ENCODE assay signal across 8 cellular contexts in genomic region chr22:42553475-42554361, GRCh38. TPM values are rescaled to one million over a fixed set of nuclear protein-coding genes. Genes with fewer than 3 reads are reported as not detected.
DNase-seq lines count a peak whose midpoint lies in the region; ATAC-seq, FAIRE-seq and TF ChIP-seq lines count a peak whose summit lies in the region.

Gene SERHL2 (plus strand): TSS chr22:42553956. CDS start chr22:42554021, 65 bp downstream.

- H3K4me3 Mint-ChIP-seq in IgD-negative memory B cell, result peak within 1 kb of the TSS; percentile 83 to 94 (median 88)
- H3K4me3 Mint-ChIP-seq in T-cell, result peak within 1 kb of the TSS; percentile 74 to 84 (median 79)

- no peaks in the 10 kb centered on the region for H3K9me3 ChIP-seq in adipocyte (ENCODE audit: control insufficient read depth, low read length)
- H3K9me3 ChIP-seq in heart right ventricle, result peaks cover 0 to 12% (median 0%) of the 10 kb centered on the region in 11 donors
- no peaks in the 10 kb centered on the region for H3K9me3 ChIP-seq in transverse colon

- ATAC-seq in T-cell (replicated peaks in 1 of 4), result peak; percentile 90 to 96 (median 95)
- ATAC-seq in heart right ventricle, result peak; percentile 91 to 98 (median 96)

- in situ Hi-C loops in transverse colon (cut with MboI; ENCODE audit: low pct_ligation_motif_present in 1 of 4, low pct_unique_long_range_greater_than_20kb in 1 of 4, low sequenced_read_pairs in 3 of 4), result no loop called here

- H3K27me3 Mint-ChIP-seq in IgD-negative memory B cell, result no peaks in the 10 kb centered on the region
- H3K27me3 Mint-ChIP-seq in T-cell, result no peaks in the 10 kb centered on the region

- H3K27ac Mint-ChIP-seq in IgD-negative memory B cell, result peak within 1 kb of the TSS; percentile 68 to 80 (median 73)
- H3K27ac Mint-ChIP-seq in T-cell, result peak within 1 kb of the TSS in 1 of 2 donors; percentile 52

- H3K27ac ChIP-seq in heart right ventricle, result peak within 1 kb of the TSS in 9 of 10 donors; percentile 14 to 69 (median 53)
- peak within 1 kb of the TSS; percentile 3 to 61 (median 28) for H3K27ac ChIP-seq in transverse colon

- TF ChIP-seq CTCF in heart right ventricle (IDR thresholded peaks at IDR 0.05) (peak in 1 of 9 donors; percentile 7), transverse colon (IDR thresholded peaks at IDR 0.05) (no peak)

- 2 to 3% methylated on average over 57 to 75 of the region's 75 CpGs for WGBS in heart right ventricle, 2 donors
- 1% methylated on average over 42 of the region's 75 CpGs; no CpG with 5 or more reads in 1 of the 2 donors for WGBS in transverse colon (ENCODE audit: low coverage in 1 of 2), 2 donors

- H3K9me3 Mint-ChIP-seq in IgD-negative memory B cell (no peaks in the 10 kb centered on the region), T-cell (no peaks in the 10 kb centered on the region)

- H3K4me1 Mint-ChIP-seq in IgD-negative memory B cell (peaks cover 20 to 24% (median 23%) of the 10 kb centered on the region in 3 donors), T-cell (peaks cover 11 to 28% (median 17%) of the 10 kb centered on the region in 3 donors)

- CTCF ChIA-PET in T-cell (lab: Charles Lee), result no interaction called here

- H3K27me3 ChIP-seq in adipocyte (replicated peaks; ENCODE audit: control insufficient read depth, insufficient read depth, low read length), result peaks cover 21% of the 10 kb centered on the region
- no peaks in the 10 kb centered on the region for H3K27me3 ChIP-seq in heart right ventricle
- no peaks in the 10 kb centered on the region for H3K27me3 ChIP-seq in transverse colon

- TF ChIP-seq POLR2A in transverse colon (IDR thresholded peaks at IDR 0.05), result peak; percentile 68

- peak within 1 kb of the TSS; percentile 82 for H3K9ac ChIP-seq in adipocyte (ENCODE audit: low read length)

- no peak for TF ChIP-seq EP300 in transverse colon (IDR thresholded peaks at IDR 0.05; ENCODE audit: low read depth)

- no peak for FAIRE-seq in GM19239 (lab: Jason Lieb, UNC)

- H3K4me1 ChIP-seq in adipocyte (ENCODE audit: control insufficient read depth, insufficient read depth, low read length), result peaks cover 7% of the 10 kb centered on the region
- peaks cover 0 to 16% (median 11%) of the 10 kb centered on the region in 9 donors for H3K4me1 ChIP-seq in heart right ventricle
- peaks cover 6 to 13% (median 8%) of the 10 kb centered on the region in 4 donors for H3K4me1 ChIP-seq in transverse colon

- peak; percentile 94 for DNase-seq in AG08395 (ENCODE audit: low spot score)
- DNase-seq in GM19239 (ENCODE audit: insufficient read length, low spot score), result peak; percentile 70
- DNase-seq in T-cell, result peak; percentile 26 to 87 (median 78)
- DNase-seq in adipocyte (ENCODE audit: low read depth), result peak; percentile 90
- DNase-seq in heart right ventricle, result peak; percentile 95 to 98
- DNase-seq in posterior cingulate gyrus, result peak; percentile 65 to 97 (median 84)
- DNase-seq in transverse colon, result peak; percentile 95

- peak within 1 kb of the TSS; percentile 82 for H3K4me3 ChIP-seq in adipocyte (ENCODE audit: low read length)
- H3K4me3 ChIP-seq in heart right ventricle, result peak within 1 kb of the TSS; percentile 4 to 82 (median 60)
- peak within 1 kb of the TSS; percentile 28 to 47 (median 40) for H3K4me3 ChIP-seq in transverse colon

- H3K36me3 Mint-ChIP-seq in IgD-negative memory B cell, result no peaks in the 10 kb centered on the region
- H3K36me3 Mint-ChIP-seq in T-cell, result no peaks in the 10 kb centered on the region

- intact Hi-C loops in heart right ventricle (cut with DNase I) (loop anchor here in 4 of 10 donors (5.0 kb wide), 3 partner anchors 36 to 481 kb away; partner anchors contain the start of genes NAGA (in 1 of the 4), PHETA2 (in 1 of the 4) and RRP7A (in 1 of the 4)), posterior cingulate gyrus (cut with DNase I) (no loop called here), transverse colon (cut with DNase I; ENCODE audit: low total_unique reads) (no loop called here)

- POLR2A ChIA-PET in T-cell (lab: Charles Lee), result interaction anchor here in 1 of 2 donors (0.5 kb wide), 1 partner anchor 9 kb away, joined by 4 read pairs; no protein-coding TSS in a partner anchor

- H3K36me3 ChIP-seq in adipocyte (ENCODE audit: control insufficient read depth, insufficient read depth, low read length, severe bottlenecking), result no peaks in the 10 kb centered on the region
- no peaks in the 10 kb centered on the region for H3K36me3 ChIP-seq in heart right ventricle
- no peaks in the 10 kb centered on the region for H3K36me3 ChIP-seq in transverse colon

RNA-seq across cellular contexts. Expression of gene SERHL2, which starts in this region (rescaled TPM):
- polyA plus RNA-seq in IgD-negative memory B cell (4.5 TPM), heart right ventricle (1 to 10 TPM; 1.4 to 4.7 TPM)
- total RNA-seq in T-cell (1 to 10 TPM in 3 of 5 donors, under 1 TPM in 2; 0.70 to 1.6 (median 1.0) TPM), heart right ventricle (1 to 10 TPM; 1.7 to 6.1 (median 3.5) TPM), transverse colon (1 to 10 TPM in 1 of 4 donors, under 1 TPM in 1, not detected in 2; 0.95 to 2.0 TPM)

Comparison
In these comparisons a context has a peak if more than half of its experiments do, and no peak if none do; other contexts are left out.
1. Peak in every context shown above with its lines: DNase-seq, ATAC-seq, H3K4me3 ChIP-seq and H3K27ac ChIP-seq.